ENCODE assay signal across 25 cellular contexts in genomic region chr1:150606743-150607142, GRCh38. TPM values are rescaled to one million over a fixed set of nuclear protein-coding genes. Genes with fewer than 3 reads are reported as not detected.
DNase-seq lines count a peak whose midpoint lies in the region; ATAC-seq, FAIRE-seq and TF ChIP-seq lines count a peak whose summit lies in the region.
"Had no signal": no experiment of that assay in that cellular context is flagged by ENCODE, and none has a peak within 500 bp of the region (broad histone marks: within the 10 kb centered on the region; RNA-seq: fewer than 3 reads in every experiment).

No MANE protein-coding gene starts in this region.

- H3K14ac ChIP-seq in H1 (ENCODE audit: insufficient read length) = no peak overlapping the region

- H2BK120ac ChIP-seq in H1 (replicated peaks; ENCODE audit: low read depth, low read length) = no peak overlapping the region

- dilution Hi-C loops in mammary epithelial cell (cut with HindIII; ENCODE audit: low sequenced_read_pairs) = no loop called here

- no peak for TF ChIP-seq POLR2A in breast epithelium (IDR thresholded peaks at IDR 0.05)
- TF ChIP-seq POLR2A in H1 (IDR thresholded peaks at IDR 0.05; ENCODE audit: control extremely low read depth in 1 of 2, low read depth in 2 of 2, low read length in 2 of 2) = no peak

- H4K20me1 ChIP-seq in mammary epithelial cell (ENCODE audit: insufficient read depth, low read length) (no peaks in the 10 kb centered on the region), PC-3 (ENCODE audit: low read length) (no peaks in the 10 kb centered on the region), H1 (replicated peaks in 1 of 2; ENCODE audit: control insufficient read depth in 1 of 2, insufficient read depth in 2 of 2, low read length in 2 of 2) (no peaks in the 10 kb centered on the region)

- H4K5ac ChIP-seq in H1 (ENCODE audit: insufficient read length, low read depth, low read length) = no peak overlapping the region

- H3K9ac ChIP-seq in mammary epithelial cell (ENCODE audit: insufficient read depth, low read length) (no peak overlapping the region), PC-3 (ENCODE audit: low read length) (no peak overlapping the region), H1 (replicated peaks in 1 of 4; ENCODE audit: extremely low read depth in 1 of 4, low read depth in 3 of 4, low read length in 3 of 4) (no peak overlapping the region)

- TF ChIP-seq CTCF in mammary epithelial cell (conservative IDR thresholded peaks at IDR 0.05 in 1 of 2, IDR thresholded peaks at IDR 0.05 in 1 of 2; ENCODE audit: extremely low read depth in 1 of 2, insufficient read depth in 1 of 2, low read depth in 1 of 2, low read length in 2 of 2) = no peak
- no peak for TF ChIP-seq CTCF in breast epithelium (IDR thresholded peaks at IDR 0.05)
- TF ChIP-seq CTCF in PC-3 (conservative IDR thresholded peaks at IDR 0.05; ENCODE audit: low read depth, low read length) = no peak
- TF ChIP-seq CTCF in H1 (IDR thresholded peaks at IDR 0.05; ENCODE audit: control extremely low read depth in 1 of 3, insufficient read depth in 1 of 3, low read depth in 1 of 3, low read length in 3 of 3) = no peak
- no peak for TF ChIP-seq CTCF in WERI-Rb-1 (IDR thresholded peaks at IDR 0.05; ENCODE audit: low read depth, low read length)

- H3K4me2 ChIP-seq in mammary epithelial cell (ENCODE audit: insufficient read depth, low read depth, low read length) (no peak overlapping the region), PC-3 (ENCODE audit: low read length) (no peak overlapping the region), H1 (ENCODE audit: insufficient read depth in 1 of 2, low read depth in 2 of 2, low read length in 2 of 2) (no peak overlapping the region)

- no peak for FAIRE-seq in H1 (lab: Jason Lieb, UNC)
- FAIRE-seq: endothelial cell of umbilical vein, G401.6 had no signal

- H3F3A ChIP-seq in PC-3 (ENCODE audit: low read length, unreplicated experiment) = peaks cover under 1% of the 10 kb centered on the region

- no peak overlapping the region for H2AFZ ChIP-seq in mammary epithelial cell (ENCODE audit: low read depth, low read length)
- H2AFZ ChIP-seq in PC-3 (ENCODE audit: low read length) = no peak overlapping the region
- no peak overlapping the region for H2AFZ ChIP-seq in H1 (ENCODE audit: low read length)

- no peak for TF ChIP-seq EP300 in H1 (IDR thresholded peaks at IDR 0.05; ENCODE audit: borderline replicate concordance in 1 of 2, low read depth in 2 of 2, low read length in 2 of 2)

- BruUV-seq in mammary epithelial cell (replicated peaks; lab: Mats Ljungman, UMichigan) (no TSS peak), PC-3 (replicated peaks; lab: Mats Ljungman, UMichigan) (no TSS peak)

- H3K23ac ChIP-seq in H1 (ENCODE audit: insufficient read length) = no peak overlapping the region

- H3K4me3 ChIP-seq in mammary epithelial cell (replicated peaks in 1 of 3; ENCODE audit: insufficient read depth in 1 of 3, low read depth in 2 of 3, low read length in 3 of 3) = no peak overlapping the region
- no peak overlapping the region for H3K4me3 ChIP-seq in breast epithelium
- no peak overlapping the region for H3K4me3 ChIP-seq in PC-3 (ENCODE audit: low read length)
- H3K4me3 ChIP-seq in H1 (ENCODE audit: extremely low read depth in 1 of 4, insufficient read depth in 2 of 4, low read depth in 3 of 4, low read length in 4 of 4) = no peak overlapping the region
- no peak overlapping the region for H3K4me3 ChIP-seq in WERI-Rb-1 (ENCODE audit: low read depth, low read length)
- H3K4me3 ChIP-seq: adrenal gland, heart right ventricle, prostate gland, thoracic aorta had no signal

- intact Hi-C loops in mammary epithelial cell (cut with micrococcal nuclease) (no loop called here), breast epithelium (cut with DNase I; ENCODE audit: low total_unique reads) (no loop called here), PC-3 (cut with micrococcal nuclease) (no loop called here), posterior vena cava (cut with DNase I) (no loop called here)

- H3K36me3 ChIP-seq in mammary epithelial cell (ENCODE audit: insufficient read depth, low read length) (no peaks in the 10 kb centered on the region), breast epithelium (no peaks in the 10 kb centered on the region), PC-3 (ENCODE audit: low read depth, low read length) (no peaks in the 10 kb centered on the region), H1 (ENCODE audit: control insufficient read depth in 2 of 4, insufficient read depth in 4 of 4, low read length in 3 of 4) (peaks cover 0 to 10% (median 0%) of the 10 kb centered on the region in 4 experiments; a peak in 2 of 8 replicates), WERI-Rb-1 (peaks cover 37% of the 10 kb centered on the region)
- H3K36me3 ChIP-seq: adrenal gland, prostate gland, thoracic aorta had no signal

- 94% methylated on average over 7 of the region's 7 CpGs for WGBS in mammary epithelial cell (ENCODE audit: low coverage, missing lambda C conversion rate)
- WGBS in H1 (ENCODE audit: extremely low coverage in 1 of 2, insufficient coverage in 1 of 2, insufficient read length in 1 of 2, insufficient replicate concordance in 2 of 2, low coverage in 1 of 2, low lambda C conversion rate in 2 of 2, missing lambda C conversion rate in 1 of 2), 2 experiments = 92% methylated on average over 7 of the region's 7 CpGs; no CpG with 5 or more reads in 1 of the 2 experiments

- POLR2A ChIA-PET in PC-3 (lab: Charles Lee; ENCODE audit: unreplicated experiment) = no interaction called here
- POLR2A ChIA-PET in H1 (lab: Charles Lee; ENCODE audit: partially characterized antibody) = interaction anchor here (0.6 to 43.5 kb wide), 7 partner anchors 9 to 483 kb away, joined by 3 to 1380 read pairs (median 4); partner anchors contain the start of genes ADAMTSL4 and MCL1

- H4K91ac ChIP-seq in H1 (replicated peaks; ENCODE audit: insufficient read length, low read length) = no peak overlapping the region

- ATAC-seq in PC-3 (no peak), HG02763 (IDR thresholded peaks at IDR 0.05; ENCODE audit: unreplicated experiment) (no peak)
- ATAC-seq: CD8-positive, alpha-beta T cell; HCT116; heart right ventricle; left colon; stimulated activated memory B cell treated with anti-CD40 and anti-IgM and Interleukin-4, amounts not matched to agents 10 μg/mL and 1 μg/mL and 100 μg/mL, for 72 hours had no signal

- peak overlapping the region; percentile 4 for H3K27ac ChIP-seq in mammary epithelial cell (ENCODE audit: insufficient read depth, low read depth, low read length)
- peak overlapping the region in 1 of 2 donors; percentile 48 for H3K27ac ChIP-seq in breast epithelium
- H3K27ac ChIP-seq in PC-3 (ENCODE audit: low read length) = peak overlapping the region; percentile 7; the same call in 1 of the 2 replicates
- H3K27ac ChIP-seq in H1 (ENCODE audit: low read depth, low read length) = no peak overlapping the region
- H3K27ac ChIP-seq in WERI-Rb-1 = no peak overlapping the region
- H3K27ac ChIP-seq: prostate gland, thoracic aorta had no signal

- peaks cover 17% of the 10 kb centered on the region for H3K79me2 ChIP-seq in mammary epithelial cell (ENCODE audit: insufficient read depth, low read length)
- H3K79me2 ChIP-seq in PC-3 (ENCODE audit: low read length) = peaks cover 18% of the 10 kb centered on the region; the same call in 1 of the 2 replicates
- H3K79me2 ChIP-seq in H1 (ENCODE audit: control insufficient read depth in 1 of 2, insufficient read depth in 2 of 2, low read length in 2 of 2) = no peaks in the 10 kb centered on the region

- TF ChIP-seq RAD21 in H1 (IDR thresholded peaks at IDR 0.05 in 1 of 2, conservative IDR thresholded peaks at IDR 0.05 in 1 of 2; ENCODE audit: low read depth in 2 of 2, low read length in 2 of 2) = no peak

- H3K4me1 ChIP-seq in mammary epithelial cell (ENCODE audit: insufficient read depth, low read length) (peaks cover 46% of the 10 kb centered on the region), breast epithelium (peaks cover 5 to 10% of the 10 kb centered on the region in 2 donors), PC-3 (ENCODE audit: insufficient read depth, low read length) (peaks cover 29% of the 10 kb centered on the region), H1 (replicated peaks in 1 of 4; ENCODE audit: control insufficient read depth in 3 of 4, insufficient read depth in 4 of 4, low read length in 3 of 4) (peaks cover 5 to 18% (median 12%) of the 10 kb centered on the region in 4 experiments; a peak in 6 of 7 replicates)
- H3K4me1 ChIP-seq: prostate gland had no signal

- H4K8ac ChIP-seq in H1 (ENCODE audit: extremely low read depth, insufficient read depth, low read length) = no peak overlapping the region

- H3K4ac ChIP-seq in H1 (replicated peaks; ENCODE audit: insufficient read length, low read depth, low read length) = no peak overlapping the region

- H2BK5ac ChIP-seq in H1 (ENCODE audit: low read depth, low read length) = no peak overlapping the region

- no peaks in the 10 kb centered on the region for H3K27me3 ChIP-seq in mammary epithelial cell (ENCODE audit: insufficient read depth, low read length)
- H3K27me3 ChIP-seq in breast epithelium = no peaks in the 10 kb centered on the region
- H3K27me3 ChIP-seq in PC-3 (ENCODE audit: low read length) = no peaks in the 10 kb centered on the region
- H3K27me3 ChIP-seq in H1 (replicated peaks in 1 of 4; ENCODE audit: control insufficient read depth in 3 of 4, extremely low read depth in 1 of 4, insufficient read depth in 3 of 4, low read length in 3 of 4) = no peaks in the 10 kb centered on the region
- no peaks in the 10 kb centered on the region for H3K27me3 ChIP-seq in WERI-Rb-1 (ENCODE audit: insufficient read depth, low read depth, severe bottlenecking)
- H3K27me3 ChIP-seq: adrenal gland, heart right ventricle had no signal

- H2AK5ac ChIP-seq in H1 (ENCODE audit: low read depth, low read length) = peak overlapping the region; percentile 25; the same call in 1 of the 2 replicates

- H3K9me2 ChIP-seq in PC-3 (replicated peaks; ENCODE audit: low read length) = no peaks in the 10 kb centered on the region

- no peak overlapping the region for H2BK20ac ChIP-seq in H1 (ENCODE audit: low read length)

- H3K18ac ChIP-seq in H1 (ENCODE audit: extremely low read depth, low read length) = no peak overlapping the region

- H3K79me1 ChIP-seq in H1 (ENCODE audit: low read depth, low read length) = no peaks in the 10 kb centered on the region

- peak overlapping the region; percentile 33; the same call in 1 of the 2 replicates for H2BK12ac ChIP-seq in H1 (ENCODE audit: low read depth, low read length)

- H3K56ac ChIP-seq in H1 (replicated peaks; ENCODE audit: insufficient read length, low read depth, low read length) = no peak overlapping the region

- in situ Hi-C loops in mammary epithelial cell (cut with MboI; ENCODE audit: low sequenced_read_pairs in 2 of 2) = no loop called here

- H2BK15ac ChIP-seq in H1 (ENCODE audit: low read length) = no peak overlapping the region

- no peaks in the 10 kb centered on the region for H3K23me2 ChIP-seq in H1 (ENCODE audit: low read depth, low read length)

- H3K9me3 ChIP-seq in mammary epithelial cell (replicated peaks; ENCODE audit: insufficient read depth, low read length) (no peaks in the 10 kb centered on the region), breast epithelium (no peaks in the 10 kb centered on the region), PC-3 (ENCODE audit: low read length) (no peaks in the 10 kb centered on the region), H1 (ENCODE audit: insufficient read depth in 2 of 2, low read depth in 1 of 2, low read length in 1 of 2) (no peaks in the 10 kb centered on the region), WERI-Rb-1 (ENCODE audit: severe bottlenecking) (peaks cover 2% of the 10 kb centered on the region)
- H3K9me3 ChIP-seq: adrenal gland, heart right ventricle, prostate gland, thoracic aorta had no signal

- CTCF ChIA-PET in mammary epithelial cell (lab: Charles Lee; ENCODE audit: low non-redundant PET) (no interaction called here), PC-3 (lab: Charles Lee) (no interaction called here), H1 (lab: Charles Lee; ENCODE audit: partially characterized antibody) (interaction anchor here (0.8 to 17.6 kb wide), 4 partner anchors 10 to 44 kb away, joined by 3 to 210 read pairs (median 26); no protein-coding TSS in a partner anchor)

- DNase-seq in mammary epithelial cell = no peak
- DNase-seq in breast epithelium (ENCODE audit: low spot score in 2 of 2) = no peak
- no peak for DNase-seq in PC-3
- no peak for DNase-seq in H1 (ENCODE audit: low read depth in 1 of 2, low spot score in 2 of 2)
- DNase-seq in posterior vena cava (ENCODE audit: low spot score) = peak; percentile 62
- no peak for DNase-seq in WERI-Rb-1
- DNase-seq in SKM-1 treated with dmso at 0.1 percent for 144 hours (lab: John Stamatoyannopoulos, UW; ENCODE audit: unreplicated experiment) = no peak
- DNase-seq: activated CD8-positive, alpha-beta memory T cell treated with anti-CD3 and anti-CD28 coated beads for 24 hours; adrenal gland; CD8-positive, alpha-beta T cell; DMS153; heart right ventricle; KG1; left colon; NCI-H1436 treated with DMSO at 0.1 percent for 48 hours; NCI-H524 treated with DMSO at 0.1 percent for 48 hours; stimulated activated CD4-positive, alpha-beta T cell treated with anti-CD3 and anti-CD28 coated beads, Interleukin-1b, Interleukin-23, amount 100 ng/mL, for 48 hours; T1000 had no signal

RNA-seq across cellular contexts. Expression of gene ENSA, which starts 22.7 kb away (rescaled TPM):
- 100 to 1,000 TPM in 1 of 2 donors, 10 to 100 TPM in 1; 62.5 to 178 TPM for total RNA-seq in mammary epithelial cell
- polyA plus RNA-seq in mammary epithelial cell = 114 TPM
- 28.8 TPM for polyA minus RNA-seq in mammary epithelial cell
- total RNA-seq in breast epithelium = 100 to 1,000 TPM; 187 to 273 (median 194) TPM
- 194 and 232 TPM in 2 replicates for total RNA-seq in PC-3 (2014; rRNA removed)
- 229 and 236 TPM in 2 replicates for total RNA-seq in H1 (2021; fragmentation: NEBNext Ultra II Directional; extraction: Animal tissue kit (Norgen Biotek cat#: 25700))
- 48.2 and 49.9 TPM in 2 replicates for polyA plus RNA-seq in H1 (2011; rRNA removed)
- 110 TPM for polyA plus RNA-seq in H1 (2011; cell fraction: cytosol; rRNA removed)
- 51.3 TPM for polyA plus RNA-seq in H1 (2011; cell fraction: nucleus; rRNA removed)
- polyA plus RNA-seq in H1 (2012, experiment 1 of 2) = 161 to 212 TPM (median 163 TPM) in 4 replicates
- 130 TPM for polyA plus RNA-seq in H1 (2012, experiment 2 of 2)
- polyA plus RNA-seq in H1 (2013, experiment 1 of 2) = 144 TPM
- polyA plus RNA-seq in H1 (2013, experiment 2 of 2) = 151 TPM
- 34.4 and 48.0 TPM in 2 replicates for polyA minus RNA-seq in H1 (2011; rRNA and poly(A)+ RNA removed)
- 42.9 TPM for polyA minus RNA-seq in H1 (2011; cell fraction: cytosol; rRNA and poly(A)+ RNA removed)
- polyA minus RNA-seq in H1 (2011; cell fraction: nucleus; rRNA and poly(A)+ RNA removed) = 37.8 TPM
- total RNA-seq in posterior vena cava = 100 to 1,000 TPM; 149 to 156 TPM

RNA-seq across cellular contexts. Expression of gene MCL1, which starts 27.3 kb away (rescaled TPM):
- total RNA-seq in mammary epithelial cell (100 to 1,000 TPM; 289 to 455 TPM), breast epithelium (100 to 1,000 TPM; 257 to 535 (median 333) TPM), PC-3 (2014; rRNA removed) (285 and 376 TPM in 2 replicates), posterior vena cava (100 to 1,000 TPM; 210 to 267 TPM)
- polyA plus RNA-seq in mammary epithelial cell (126 TPM), H1 (2011; rRNA removed) (57.5 and 61.1 TPM in 2 replicates)
- 272 TPM for polyA minus RNA-seq in mammary epithelial cell
- 196 and 218 TPM in 2 replicates for total RNA-seq in H1 (2021; fragmentation: NEBNext Ultra II Directional; extraction: Animal tissue kit (Norgen Biotek cat#: 25700))
- 78.4 TPM for polyA plus RNA-seq in H1 (2011; cell fraction: cytosol; rRNA removed)
- polyA plus RNA-seq in H1 (2011; cell fraction: nucleus; rRNA removed) = 85.5 TPM
- 93.2 to 159 TPM (median 119 TPM) in 4 replicates for polyA plus RNA-seq in H1 (2012, experiment 1 of 2)
- 18.8 TPM for polyA plus RNA-seq in H1 (2012, experiment 2 of 2)
- polyA plus RNA-seq in H1 (2013, experiment 1 of 2) = 116 TPM
- 123 TPM for polyA plus RNA-seq in H1 (2013, experiment 2 of 2)
- polyA minus RNA-seq in H1 (2011; rRNA and poly(A)+ RNA removed) = 104 and 119 TPM in 2 replicates
- 98.4 TPM for polyA minus RNA-seq in H1 (2011; cell fraction: cytosol; rRNA and poly(A)+ RNA removed)
- 171 TPM for polyA minus RNA-seq in H1 (2011; cell fraction: nucleus; rRNA and poly(A)+ RNA removed)

RNA-seq across cellular contexts. Expression of gene ADAMTSL4, which starts 57.5 kb away (rescaled TPM):
- 10 to 100 TPM in 1 of 2 donors, 1 to 10 TPM in 1; 2.9 to 98.0 TPM for total RNA-seq in mammary epithelial cell
- polyA plus RNA-seq in mammary epithelial cell = 4.8 TPM
- 5.1 TPM for polyA minus RNA-seq in mammary epithelial cell
- 10 to 100 TPM; 11.3 to 31.8 (median 30.2) TPM for total RNA-seq in breast epithelium
- total RNA-seq in PC-3 (2014; rRNA removed) = 0.81 and 0.87 TPM in 2 replicates
- 5.3 and 5.4 TPM in 2 replicates for total RNA-seq in H1 (2021; fragmentation: NEBNext Ultra II Directional; extraction: Animal tissue kit (Norgen Biotek cat#: 25700))
- polyA plus RNA-seq in H1 (2011; rRNA removed) = 4.2 and 5.9 TPM in 2 replicates
- polyA plus RNA-seq in H1 (2011; cell fraction: cytosol; rRNA removed) = 3.1 TPM
- polyA plus RNA-seq in H1 (2011; cell fraction: nucleus; rRNA removed) = 26.7 TPM
- 4.9 to 7.2 TPM (median 6.7 TPM) in 4 replicates for polyA plus RNA-seq in H1 (2012, experiment 1 of 2)
- 3.8 TPM for polyA plus RNA-seq in H1 (2012, experiment 2 of 2)
- polyA plus RNA-seq in H1 (2013, experiment 1 of 2) = 9.2 TPM
- polyA plus RNA-seq in H1 (2013, experiment 2 of 2) = 8.1 TPM
- polyA minus RNA-seq in H1 (2011; rRNA and poly(A)+ RNA removed) = 0.73 and 0.85 TPM in 2 replicates
- 2.6 TPM for polyA minus RNA-seq in H1 (2011; cell fraction: cytosol; rRNA and poly(A)+ RNA removed)
- 3.5 TPM for polyA minus RNA-seq in H1 (2011; cell fraction: nucleus; rRNA and poly(A)+ RNA removed)
- total RNA-seq in posterior vena cava = 10 to 100 TPM; 79.6 to 99.6 TPM
- total RNA-seq: CD8-positive, alpha-beta T cell had no signal

Comparison
In these comparisons a context has a peak if more than half of its experiments do, and no peak if none do; other contexts are left out.
1. H3K27ac ChIP-seq: peak in mammary epithelial cell (single experiment) and PC-3 (single experiment); none in H1 (single experiment) and WERI-Rb-1 (single experiment).